In genomic region chr3:187490366-187490765, GRCh38 we compare ENCODE assay signal across 32 cellular contexts.
"Had no signal": no experiment of that assay in that cellular context is flagged by ENCODE, and none has a peak within 500 bp of the region (broad histone marks: within the 10 kb centered on the region; RNA-seq: fewer than 3 reads in every experiment).

No MANE protein-coding gene starts in this region.

- H3K9me3 ChIP-seq: adrenal gland, prostate gland, uterus had no signal

- H3K4me3 Mint-ChIP-seq: activated CD4-positive, alpha-beta T cell treated with anti-CD3 and anti-CD28 coated beads for 36 hours; activated naive CD4-positive, alpha-beta T cell treated with anti-CD3 and anti-CD28 coated beads for 36 hours; activated naive CD8-positive, alpha-beta T cell treated with anti-CD3 and anti-CD28 coated beads for 36 hours; activated T-cell treated with anti-CD3 and anti-CD28 coated beads, Interleukin-2, amount 50 U/mL, for 72 hours; central memory CD8-positive, alpha-beta T cell; naive B cell; nephron progenitor cell; stimulated activated memory B cell treated with anti-CD40 and anti-IgM and Interleukin-4, amounts not matched to agents 10 μg/mL and 1 μg/mL and 100 μg/mL, for 72 hours; stimulated activated naive CD8-positive, alpha-beta T cell treated with anti-CD3 and anti-CD28 coated beads, Interleukin-15, amount 100 ng/mL, for 72 hours; T-helper 2 cell treated with Interferon-gamma antibody and Interleukin-4, amounts not matched to agents 5 μg/mL and 100 μg/mL, for 36 hours; type B pancreatic cell had no signal

- H3K27me3 ChIP-seq: adrenal gland, right atrium auricular region, uterus had no signal

- H3K4me3 ChIP-seq: adrenal gland, heart right ventricle, left ventricle myocardium inferior, lung, pancreas, prostate gland, right atrium auricular region, smooth muscle cell, uterus had no signal

- H3K4me1 Mint-ChIP-seq: activated CD4-positive, alpha-beta T cell treated with anti-CD3 and anti-CD28 coated beads for 36 hours; activated naive CD8-positive, alpha-beta T cell treated with anti-CD3 and anti-CD28 coated beads for 36 hours; central memory CD8-positive, alpha-beta T cell; naive B cell; nephron progenitor cell; stimulated activated memory B cell treated with anti-CD40 and anti-IgM and Interleukin-4, amounts not matched to agents 10 μg/mL and 1 μg/mL and 100 μg/mL, for 72 hours; stimulated activated naive CD8-positive, alpha-beta T cell treated with anti-CD3 and anti-CD28 coated beads, Interleukin-15, amount 100 ng/mL, for 72 hours had no signal

- H3K36me3 ChIP-seq: adrenal gland, heart right ventricle, left ventricle myocardium inferior, pancreas, prostate gland, right atrium auricular region, uterus had no signal

- DNase-seq: activated CD4-positive, alpha-beta T cell treated with anti-CD3 and anti-CD28 coated beads for 36 hours; activated CD4-positive, alpha-beta T cell treated with anti-CD3 and anti-CD28 coated beads, Interleukin-2, amount 50 U/mL, for 4 hours; activated CD4-positive, CD25-positive, alpha-beta regulatory T cell; activated naive CD4-positive, alpha-beta T cell treated with anti-CD3 and anti-CD28 coated beads for 36 hours; activated naive CD8-positive, alpha-beta T cell treated with anti-CD3 and anti-CD28 coated beads for 36 hours; activated T-cell treated with anti-CD3 and anti-CD28 coated beads for 4 hours; activated T-cell treated with anti-CD3 and anti-CD28 coated beads, Interleukin-2, amount 50 U/mL, for 72 hours; adrenal gland; aorta; foreskin fibroblast; heart right ventricle; kidney glomerular epithelial cell; left ventricle myocardium inferior; naive B cell; nephron progenitor cell; pancreas; stimulated activated CD4-positive, alpha-beta T cell treated with anti-CD3 and anti-CD28 coated beads, Interleukin-1b, Interleukin-23, amount 100 ng/mL, for 48 hours; stimulated activated CD4-positive, alpha-beta T cell treated with anti-CD3 and anti-CD28 coated beads, Interleukin-4, amount 100 ng/mL, for 4 hours; stimulated activated CD8-positive, alpha-beta memory T cell treated with anti-CD3 and anti-CD28 coated beads, Interleukin-4, amount 100 ng/mL, for 48 hours; stimulated activated naive CD8-positive, alpha-beta T cell treated with anti-CD3 and anti-CD28 coated beads, Interleukin-15, amount 100 ng/mL, for 72 hours; substantia nigra; T-helper 1 cell; uterus had no signal

- H3K27ac Mint-ChIP-seq: activated CD4-positive, alpha-beta T cell treated with anti-CD3 and anti-CD28 coated beads for 36 hours; activated naive CD4-positive, alpha-beta T cell treated with anti-CD3 and anti-CD28 coated beads for 36 hours; activated naive CD8-positive, alpha-beta T cell treated with anti-CD3 and anti-CD28 coated beads for 36 hours; activated T-cell treated with anti-CD3 and anti-CD28 coated beads, Interleukin-2, amount 50 U/mL, for 72 hours; nephron progenitor cell; stimulated activated memory B cell treated with anti-CD40 and anti-IgM and Interleukin-4, amounts not matched to agents 10 μg/mL and 1 μg/mL and 100 μg/mL, for 72 hours; stimulated activated naive CD8-positive, alpha-beta T cell treated with anti-CD3 and anti-CD28 coated beads, Interleukin-15, amount 100 ng/mL, for 72 hours; T-helper 2 cell treated with Interferon-gamma antibody and Interleukin-4, amounts not matched to agents 5 μg/mL and 100 μg/mL, for 36 hours; type B pancreatic cell had no signal

- H3K36me3 Mint-ChIP-seq: activated naive CD8-positive, alpha-beta T cell treated with anti-CD3 and anti-CD28 coated beads for 36 hours; stimulated activated memory B cell treated with anti-CD40 and anti-IgM and Interleukin-4, amounts not matched to agents 10 μg/mL and 1 μg/mL and 100 μg/mL, for 72 hours; type B pancreatic cell had no signal

- H3K27ac ChIP-seq: adrenal gland, heart right ventricle, left ventricle myocardium inferior, pancreas, prostate gland, right atrium auricular region, uterus had no signal

- H3K4me2 ChIP-seq: smooth muscle cell had no signal

- H3K4me1 ChIP-seq: adrenal gland, left ventricle myocardium inferior, pancreas, prostate gland, right atrium auricular region, uterus had no signal

- ATAC-seq: activated CD4-positive, alpha-beta T cell treated with anti-CD3 and anti-CD28 coated beads for 36 hours; activated T-cell treated with anti-CD3 and anti-CD28 coated beads, Interleukin-2, amount 50 U/mL, for 72 hours; esophagus mucosa; heart right ventricle; pancreas; stimulated activated naive CD8-positive, alpha-beta T cell treated with anti-CD3 and anti-CD28 coated beads, Interleukin-15, amount 100 ng/mL, for 72 hours had no signal

- H3K9me3 Mint-ChIP-seq: T-helper 2 cell treated with Interferon-gamma antibody and Interleukin-4, amounts not matched to agents 5 μg/mL and 100 μg/mL, for 36 hours had no signal
